Comparison of ENCODE assay signal across 8 cellular contexts in genomic region chr1:50774759-50775351, GRCh38.
A peak's percentile ranks its signal among the peaks of the same experiment; 100 is the strongest.
DNase-seq lines count a peak whose midpoint lies in the region; ATAC-seq and TF ChIP-seq lines count a peak whose summit lies in the region.

No MANE protein-coding gene starts in this region.

- POLR2A ChIA-PET in AG04450 (lab: Yijun Ruan, JAX) (no interaction called here), GM10248 (lab: Yijun Ruan, JAX) (no interaction called here)

- H3K27ac Mint-ChIP-seq in T-helper 17 cell (peak overlapping the region; percentile 69), progenitor cell of endocrine pancreas (no peak overlapping the region)

- H3K4me3 Mint-ChIP-seq in T-helper 17 cell (no peak overlapping the region), progenitor cell of endocrine pancreas (ENCODE audit: low read depth) (no peak overlapping the region)

- no peaks in the 10 kb centered on the region for H3K9me3 Mint-ChIP-seq in progenitor cell of endocrine pancreas (ENCODE audit: low read depth)

- CTCF ChIA-PET in AG04450 (lab: Charles Lee) (interaction anchor here (0.5 to 9.1 kb wide), 53 partner anchors 8 to 521 kb away, joined by 3 to 181 read pairs (median 4); partner anchors contain the start of gene CDKN2C), GM10248 (lab: Yijun Ruan, JAX) (interaction anchor here (0.8 to 3.4 kb wide), 35 partner anchors 8 to 426 kb away, joined by 3 to 62 read pairs (median 3); partner anchors contain the start of gene FAF1)

- H3K27me3 ChIP-seq in AG04450 (ENCODE audit: control insufficient read depth, insufficient read depth, low read length) = no peaks in the 10 kb centered on the region

- no peaks in the 10 kb centered on the region for H3K9me3 ChIP-seq in AG04450 (ENCODE audit: control insufficient read depth, insufficient read depth, low read length)
- H3K9me3 ChIP-seq in T-helper 17 cell (ENCODE audit: control insufficient read depth, low read length, poor library complexity, severe bottlenecking) = no peaks in the 10 kb centered on the region

- no peak for ATAC-seq in T-helper 17 cell
- no peak for ATAC-seq in HG03442 (IDR thresholded peaks at IDR 0.05; ENCODE audit: unreplicated experiment)
- ATAC-seq in activated CD4-positive, CD25-positive, alpha-beta regulatory T cell treated with anti-CD3 and anti-CD28 coated beads, Interleukin-2, amount 50 U/mL, for 24 hours = no peak

- TF ChIP-seq CTCF in AG04450 (IDR thresholded peaks at IDR 0.05; ENCODE audit: low read depth, low read length) (peak; percentile 71), GM10248 (IDR thresholded peaks at IDR 0.05; ENCODE audit: control extremely low read depth, extremely low read depth, low read depth, missing control alignments) (peak; percentile 59), foreskin fibroblast (IDR thresholded peaks at IDR 0.05; ENCODE audit: low read depth, low read length) (peak; percentile 47), progenitor cell of endocrine pancreas (IDR thresholded peaks at IDR 0.05; ENCODE audit: unreplicated experiment) (peak; percentile 83)

- DNase-seq in AG04450 (ENCODE audit: low read depth, low spot score) (peak; percentile 39), GM10248 (ENCODE audit: extremely low spot score) (peak; percentile 37), NCI-H1417 treated with DMSO at 0.1 percent for 48 hours (lab: John Stamatoyannopoulos, UW) (peak; percentile 31), T-helper 17 cell (no peak), foreskin fibroblast (peak; percentile 39 to 74), progenitor cell of endocrine pancreas (ENCODE audit: low spot score, unreplicated experiment) (no peak)

- H3K27ac ChIP-seq in AG04450 (ENCODE audit: low read depth, low read length) = no peak overlapping the region

- H3K27me3 Mint-ChIP-seq in T-helper 17 cell = no peaks in the 10 kb centered on the region
- no peaks in the 10 kb centered on the region for H3K27me3 Mint-ChIP-seq in progenitor cell of endocrine pancreas

- H3K36me3 Mint-ChIP-seq in T-helper 17 cell (ENCODE audit: low read depth) (peaks cover 5% of the 10 kb centered on the region), progenitor cell of endocrine pancreas (ENCODE audit: insufficient read depth) (peaks cover 1% of the 10 kb centered on the region)

- H3K4me3 ChIP-seq in AG04450 (ENCODE audit: low read depth, low read length) (no peak overlapping the region), foreskin fibroblast (ENCODE audit: low read depth in 1 of 2, low read length in 2 of 2) (no peak overlapping the region)

- peaks cover 15% of the 10 kb centered on the region for H3K4me1 Mint-ChIP-seq in T-helper 17 cell
- H3K4me1 Mint-ChIP-seq in progenitor cell of endocrine pancreas (ENCODE audit: low read depth) = no peaks in the 10 kb centered on the region

Comparison
In these comparisons a context has a peak if more than half of its experiments do, and no peak if none do; other contexts are left out.
1. DNase-seq: peak in AG04450 (single experiment), GM10248 (single experiment), NCI-H1417 treated with DMSO at 0.1 percent for 48 hours (single experiment) and foreskin fibroblast (2 of 2); none in T-helper 17 cell (0 of 3) and progenitor cell of endocrine pancreas (single experiment).
2. Peak in every context shown above with its lines, with median percentiles within 50 percentile points of each other: CTCF ChIP-seq.